Comparison of ENCODE assay signal across 8 cellular contexts in the genomic region with DNA sequence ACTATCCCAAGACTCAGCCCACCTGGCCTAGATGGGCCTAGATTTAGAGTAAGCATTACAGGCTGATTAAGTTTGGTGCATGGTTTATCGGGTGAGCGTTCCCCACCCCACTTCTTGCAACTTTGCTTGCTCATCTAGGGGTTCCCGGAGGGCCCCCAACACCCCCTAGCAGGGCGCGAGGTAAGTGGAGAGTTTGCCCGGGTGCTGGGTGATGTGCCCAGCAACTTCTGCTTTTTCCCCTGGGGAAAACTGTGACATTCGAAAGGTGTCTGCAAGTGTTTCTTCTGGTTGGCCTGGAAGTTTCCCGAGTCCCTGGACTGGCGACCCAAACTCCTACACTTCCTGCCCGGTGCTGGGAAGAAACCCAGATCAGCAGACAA. TPM values are rescaled to one million over a fixed set of nuclear protein-coding genes. Genes with fewer than 3 reads are reported as not detected.
DNase-seq lines count a peak whose midpoint lies in the region; ATAC-seq and TF ChIP-seq lines count a peak whose summit lies in the region.

No MANE protein-coding gene starts in this region.

- H3K36me3 Mint-ChIP-seq in activated CD4-positive, alpha-beta T cell treated with anti-CD3 and anti-CD28 coated beads, Interleukin-2, amount 10 ng/mL, durations not matched to agents 24 days and 14 days (ENCODE audit: low read depth), result peaks cover 3% of the 10 kb centered on the region
- H3K36me3 Mint-ChIP-seq in activated T-helper 1 cell treated with anti-CD3 and anti-CD28 coated beads, Interleukin-12 subunit alpha, Interleukin-12 subunit beta, Interleukin-2, Interleukin-4 antibody, amounts not matched to agents 30 ng/mL and 10 ng/mL and 1 ng/mL, durations not matched to agents 14 hours and 24 hours and 36 hours (ENCODE audit: low read depth), result no peaks in the 10 kb centered on the region

- H3K4me1 Mint-ChIP-seq in activated CD4-positive, alpha-beta T cell treated with anti-CD3 and anti-CD28 coated beads, Interleukin-2, amount 10 ng/mL, durations not matched to agents 24 days and 14 days, result peaks cover 14% of the 10 kb centered on the region
- peaks cover 20% of the 10 kb centered on the region for H3K4me1 Mint-ChIP-seq in activated T-helper 1 cell treated with anti-CD3 and anti-CD28 coated beads, Interleukin-12 subunit alpha, Interleukin-12 subunit beta, Interleukin-2, Interleukin-4 antibody, amounts not matched to agents 30 ng/mL and 10 ng/mL and 1 ng/mL, durations not matched to agents 14 hours and 24 hours and 36 hours (ENCODE audit: low read depth)

- H3K4me1 ChIP-seq in iPS-20b (ENCODE audit: insufficient read depth, low read length) (peaks cover 12% of the 10 kb centered on the region), stomach (peaks cover 26 to 39% (median 36%) of the 10 kb centered on the region in 4 donors)

- no peak for ATAC-seq in GM18502 (IDR thresholded peaks at IDR 0.05; ENCODE audit: poor library complexity, unreplicated experiment)

- in situ Hi-C loops in GM13976 (cut with MboI; ENCODE audit: low sequenced_read_pairs, unreplicated experiment), result loop anchor here (10.0 to 25.0 kb wide), 3 partner anchors 219 to 407 kb away; no protein-coding TSS in a partner anchor

- no peak for TF ChIP-seq CTCF in stomach (IDR thresholded peaks at IDR 0.05)
- no peak for TF ChIP-seq CTCF in GM13976 (IDR thresholded peaks at IDR 0.05; ENCODE audit: borderline replicate concordance, control extremely low read depth, extremely low read depth, insufficient read depth, missing control alignments)

- intact Hi-C loops in activated CD4-positive, alpha-beta T cell treated with anti-CD3 and anti-CD28 coated beads, Interleukin-2, amount 10 ng/mL, durations not matched to agents 24 days and 14 days (cut with micrococcal nuclease), result loop anchor here (10.0 kb wide), 1 partner anchor 319 kb away; no protein-coding TSS in a partner anchor
- intact Hi-C loops in activated T-helper 1 cell treated with anti-CD3 and anti-CD28 coated beads, Interleukin-12 subunit alpha, Interleukin-12 subunit beta, Interleukin-2, Interleukin-4 antibody, amounts not matched to agents 30 ng/mL and 10 ng/mL and 1 ng/mL, durations not matched to agents 14 hours and 24 hours and 36 hours (cut with micrococcal nuclease), result loop anchor here (10.0 kb wide), 4 partner anchors 219 to 1679 kb away; a partner anchor contains a TSS
- intact Hi-C loops in stomach (cut with DNase I; ENCODE audit: low total_unique reads), result loop anchor here (10.0 kb wide), 1 partner anchor 241 kb away; no protein-coding TSS in a partner anchor

- H3K27me3 ChIP-seq in iPS-20b (ENCODE audit: insufficient read depth, low read length), result peaks cover 33% of the 10 kb centered on the region
- peaks cover 0 to 48% (median 37%) of the 10 kb centered on the region in 3 donors for H3K27me3 ChIP-seq in stomach

- H3K27me3 Mint-ChIP-seq in activated CD4-positive, alpha-beta T cell treated with anti-CD3 and anti-CD28 coated beads, Interleukin-2, amount 10 ng/mL, durations not matched to agents 24 days and 14 days, result peaks cover 62% of the 10 kb centered on the region
- peaks cover 66% of the 10 kb centered on the region for H3K27me3 Mint-ChIP-seq in activated T-helper 1 cell treated with anti-CD3 and anti-CD28 coated beads, Interleukin-12 subunit alpha, Interleukin-12 subunit beta, Interleukin-2, Interleukin-4 antibody, amounts not matched to agents 30 ng/mL and 10 ng/mL and 1 ng/mL, durations not matched to agents 14 hours and 24 hours and 36 hours (ENCODE audit: insufficient read depth)

- peak overlapping the region; percentile 86; the same call in 1 of the 2 replicates for H3K9ac ChIP-seq in iPS-20b (ENCODE audit: low read depth, low read length)

- H3K27ac ChIP-seq in iPS-20b (ENCODE audit: low read length), result no peak overlapping the region
- peak overlapping the region in 1 of 5 donors; percentile 68 for H3K27ac ChIP-seq in stomach

- peaks cover 3% of the 10 kb centered on the region for H3K9me3 Mint-ChIP-seq in activated CD4-positive, alpha-beta T cell treated with anti-CD3 and anti-CD28 coated beads, Interleukin-2, amount 10 ng/mL, durations not matched to agents 24 days and 14 days
- no peaks in the 10 kb centered on the region for H3K9me3 Mint-ChIP-seq in activated T-helper 1 cell treated with anti-CD3 and anti-CD28 coated beads, Interleukin-12 subunit alpha, Interleukin-12 subunit beta, Interleukin-2, Interleukin-4 antibody, amounts not matched to agents 30 ng/mL and 10 ng/mL and 1 ng/mL, durations not matched to agents 14 hours and 24 hours and 36 hours

- WGBS in stomach, 5 donors, result 61 to 75% (median 66%) methylated on average over 8 to 10 of the region's 10 CpGs

- H3K4me3 Mint-ChIP-seq in activated CD4-positive, alpha-beta T cell treated with anti-CD3 and anti-CD28 coated beads, Interleukin-2, amount 10 ng/mL, durations not matched to agents 24 days and 14 days, result peak overlapping the region; percentile 77
- peak overlapping the region; percentile 72 for H3K4me3 Mint-ChIP-seq in activated T-helper 1 cell treated with anti-CD3 and anti-CD28 coated beads, Interleukin-12 subunit alpha, Interleukin-12 subunit beta, Interleukin-2, Interleukin-4 antibody, amounts not matched to agents 30 ng/mL and 10 ng/mL and 1 ng/mL, durations not matched to agents 14 hours and 24 hours and 36 hours

- no peak for TF ChIP-seq POLR2A in stomach (IDR thresholded peaks at IDR 0.05)

- DNase-seq in activated CD4-positive, alpha-beta T cell treated with anti-CD3 and anti-CD28 coated beads, Interleukin-2, amount 10 ng/mL, durations not matched to agents 24 days and 14 days, result no peak
- DNase-seq in activated CD4-positive, alpha-beta T cell treated with anti-CD3 and anti-CD28 coated beads for 4 hours, result no peak
- no peak for DNase-seq in activated T-helper 1 cell treated with anti-CD3 and anti-CD28 coated beads, Interleukin-12 subunit alpha, Interleukin-12 subunit beta, Interleukin-2, Interleukin-4 antibody, amounts not matched to agents 30 ng/mL and 10 ng/mL and 1 ng/mL, durations not matched to agents 14 hours and 24 hours and 36 hours (ENCODE audit: low spot score)
- no peak for DNase-seq in stomach
- DNase-seq in GM13976 (ENCODE audit: low spot score), result no peak
- no peak for DNase-seq in islet precursor cell

- H3K27ac Mint-ChIP-seq in activated CD4-positive, alpha-beta T cell treated with anti-CD3 and anti-CD28 coated beads, Interleukin-2, amount 10 ng/mL, durations not matched to agents 24 days and 14 days, result no peak overlapping the region
- H3K27ac Mint-ChIP-seq in activated T-helper 1 cell treated with anti-CD3 and anti-CD28 coated beads, Interleukin-12 subunit alpha, Interleukin-12 subunit beta, Interleukin-2, Interleukin-4 antibody, amounts not matched to agents 30 ng/mL and 10 ng/mL and 1 ng/mL, durations not matched to agents 14 hours and 24 hours and 36 hours, result no peak overlapping the region

- TF ChIP-seq EP300 in stomach (IDR thresholded peaks at IDR 0.05), result no peak

- peak overlapping the region; percentile 91 for H3K4me3 ChIP-seq in iPS-20b (ENCODE audit: low read length)
- H3K4me3 ChIP-seq in stomach, result peak overlapping the region; percentile 66 to 84 (median 76)

- H3K36me3 ChIP-seq in iPS-20b (ENCODE audit: insufficient read depth, low read depth, low read length) (no peaks in the 10 kb centered on the region), stomach (no peaks in the 10 kb centered on the region)

- H3K9me3 ChIP-seq in iPS-20b (ENCODE audit: insufficient read depth, low read depth, low read length) (no peaks in the 10 kb centered on the region), stomach (no peaks in the 10 kb centered on the region)

RNA-seq across cellular contexts. Expression of a gene that starts 31.7 kb away (rescaled TPM):
- total RNA-seq in activated CD4-positive, alpha-beta T cell treated with anti-CD3 and anti-CD28 coated beads, Interleukin-2, amount 10 ng/mL, durations not matched to agents 24 days and 14 days, result 0.02 and 0.16 TPM in 2 replicates
- 0.05 and 0.15 TPM in 2 replicates for total RNA-seq in activated T-helper 1 cell treated with anti-CD3 and anti-CD28 coated beads, Interleukin-12 subunit alpha, Interleukin-12 subunit beta, Interleukin-2, Interleukin-4 antibody, amounts not matched to agents 30 ng/mL and 10 ng/mL and 1 ng/mL, durations not matched to agents 14 hours and 24 hours and 36 hours
- 1 to 10 TPM in 2 of 5 donors, under 1 TPM in 2, not detected in 1; under 0.01 to 2.7 (median 0.95) TPM for total RNA-seq in stomach
- under 1 TPM; 0.06 to 0.45 (median 0.15) TPM for polyA plus RNA-seq in stomach

RNA-seq across cellular contexts. Expression of a gene that starts 40.2 kb away (rescaled TPM):
- total RNA-seq in activated CD4-positive, alpha-beta T cell treated with anti-CD3 and anti-CD28 coated beads, Interleukin-2, amount 10 ng/mL, durations not matched to agents 24 days and 14 days, result 40.2 and 42.0 TPM in 2 replicates
- 40.9 and 43.1 TPM in 2 replicates for total RNA-seq in activated T-helper 1 cell treated with anti-CD3 and anti-CD28 coated beads, Interleukin-12 subunit alpha, Interleukin-12 subunit beta, Interleukin-2, Interleukin-4 antibody, amounts not matched to agents 30 ng/mL and 10 ng/mL and 1 ng/mL, durations not matched to agents 14 hours and 24 hours and 36 hours
- total RNA-seq in stomach, result 10 to 100 TPM; 22.2 to 76.9 (median 34.4) TPM
- 10 to 100 TPM; 12.8 to 22.1 (median 13.7) TPM for polyA plus RNA-seq in stomach
